18 cellular contexts compared by ENCODE assay signal in genomic region chrX:10649286-10649685, GRCh38. TPM values are rescaled to one million over a fixed set of nuclear protein-coding genes. Genes with fewer than 3 reads are reported as not detected.
DNase-seq lines count a peak whose midpoint lies in the region; ATAC-seq, FAIRE-seq and TF ChIP-seq lines count a peak whose summit lies in the region.
"Had no signal": no experiment of that assay in that cellular context is flagged by ENCODE, and none has a peak within 500 bp of the region (broad histone marks: within the 10 kb centered on the region; RNA-seq: fewer than 3 reads in every experiment).

No MANE protein-coding gene starts in this region.

- H3K4me3 ChIP-seq in cardiac muscle cell (no peak overlapping the region), foreskin fibroblast (ENCODE audit: low read depth in 1 of 2, low read length in 2 of 2) (no peak overlapping the region), smooth muscle cell (no peak overlapping the region)
- H3K4me3 ChIP-seq: A549, SK-N-MC had no signal

- H3K27me3 ChIP-seq in cardiac muscle cell = no peaks in the 10 kb centered on the region
- H3K27me3 ChIP-seq in smooth muscle cell (ENCODE audit: low read depth) = no peaks in the 10 kb centered on the region

- H3K9me3 ChIP-seq in cardiac muscle cell (ENCODE audit: low read depth) = no peaks in the 10 kb centered on the region
- H3K9me3 ChIP-seq in smooth muscle cell (replicated peaks; ENCODE audit: low read depth) = no peaks in the 10 kb centered on the region
- H3K9me3 ChIP-seq: A549 had no signal

- TF ChIP-seq CTCF in cardiac muscle cell (IDR thresholded peaks at IDR 0.05; ENCODE audit: low read depth, low read length) (no peak), foreskin fibroblast (IDR thresholded peaks at IDR 0.05; ENCODE audit: low read depth, low read length) (no peak), smooth muscle cell (IDR thresholded peaks at IDR 0.05; ENCODE audit: borderline replicate concordance, insufficient read depth, poor library complexity, severe bottlenecking) (no peak)

- intact Hi-C loops in left ventricle myocardium superior (cut with micrococcal nuclease) = no loop called here

- DNase-seq in cardiac muscle cell (ENCODE audit: low read depth in 1 of 2, low spot score in 1 of 2) = peak; percentile 4 to 16
- DNase-seq in left ventricle myocardium superior = no peak
- DNase-seq in foreskin fibroblast = peak; percentile 36 to 63
- DNase-seq in smooth muscle cell (lab: John Stamatoyannopoulos, UW; ENCODE audit: unreplicated experiment) = no peak
- DNase-seq in stimulated activated CD4-positive, alpha-beta T cell treated with anti-CD3 and anti-CD28 coated beads, Interleukin-4, amount 100 ng/mL, for 1 hour = no peak
- no peak for DNase-seq in GOT3 (lab: John Stamatoyannopoulos, UW)
- DNase-seq: COR-L47, H9, NCI-H1105 treated with DMSO at 0.1 percent for 48 hours, NCI-H1694 treated with DMSO at 0.1 percent for 48 hours, Right ventricle myocardium superior had no signal

- no peak overlapping the region for H3K9ac ChIP-seq in smooth muscle cell (ENCODE audit: low read depth)

- no peaks in the 10 kb centered on the region for H3K36me3 ChIP-seq in cardiac muscle cell
- H3K36me3 ChIP-seq in smooth muscle cell (ENCODE audit: low read depth) = no peaks in the 10 kb centered on the region

- H2AFZ ChIP-seq in smooth muscle cell (ENCODE audit: low read depth) = no peak overlapping the region

- peak overlapping the region; percentile 60 for H3K27ac ChIP-seq in cardiac muscle cell
- H3K27ac ChIP-seq in smooth muscle cell (ENCODE audit: low read depth) = peak overlapping the region; percentile 65
- H3K27ac ChIP-seq: A549, C4-2B, SK-N-MC had no signal

- ATAC-seq in left ventricle myocardium superior = no peak
- no peak for ATAC-seq in GM18861 (IDR thresholded peaks at IDR 0.05; ENCODE audit: unreplicated experiment)
- ATAC-seq: A549 had no signal

- H3K4me1 ChIP-seq in cardiac muscle cell (ENCODE audit: low read depth) (peaks cover 14% of the 10 kb centered on the region), smooth muscle cell (ENCODE audit: low read depth) (peaks cover 3% of the 10 kb centered on the region)
- H3K4me1 ChIP-seq: A549 had no signal

- FAIRE-seq in colon (lab: Jason Lieb, UNC) = peak; percentile 14
- FAIRE-seq: GM19239, RCC 7860 had no signal

- H3K79me2 ChIP-seq in smooth muscle cell (ENCODE audit: low read depth) = no peaks in the 10 kb centered on the region

- H3F3A ChIP-seq in smooth muscle cell (ENCODE audit: low read depth) = no peaks in the 10 kb centered on the region

- H4K20me1 ChIP-seq in smooth muscle cell (ENCODE audit: low read depth) = no peaks in the 10 kb centered on the region

- WGBS in smooth muscle cell (ENCODE audit: low lambda C conversion rate) = 53% methylated on average over 4 of the region's 4 CpGs

- H3K4me2 ChIP-seq in smooth muscle cell = no peak overlapping the region
- H3K4me2 ChIP-seq: A549 had no signal

RNA-seq across cellular contexts. Expression of gene MID1, which starts 28.9 kb away (rescaled TPM):
- total RNA-seq in cardiac muscle cell = 41.2 and 63.9 TPM in 2 replicates
- polyA plus RNA-seq in cardiac muscle cell = 34.6 and 56.1 TPM in 2 replicates
- total RNA-seq in left ventricle myocardium superior = 5.9 TPM
- total RNA-seq in smooth muscle cell = 41.1 and 45.2 TPM in 2 replicates
- 22.6 and 46.6 TPM in 2 replicates for polyA plus RNA-seq in smooth muscle cell

Comparison
In these comparisons a context has a peak if more than half of its experiments do, and no peak if none do; other contexts are left out.
1. DNase-seq: peak in cardiac muscle cell (2 of 2) and foreskin fibroblast (2 of 2); none in left ventricle myocardium superior (single experiment), smooth muscle cell (single experiment), stimulated activated CD4-positive, alpha-beta T cell treated with anti-CD3 and anti-CD28 coated beads, Interleukin-4, amount 100 ng/mL, for 1 hour (single experiment) and GOT3 (single experiment).